Comparison of ENCODE assay signal across 23 cellular contexts in the genomic region with DNA sequence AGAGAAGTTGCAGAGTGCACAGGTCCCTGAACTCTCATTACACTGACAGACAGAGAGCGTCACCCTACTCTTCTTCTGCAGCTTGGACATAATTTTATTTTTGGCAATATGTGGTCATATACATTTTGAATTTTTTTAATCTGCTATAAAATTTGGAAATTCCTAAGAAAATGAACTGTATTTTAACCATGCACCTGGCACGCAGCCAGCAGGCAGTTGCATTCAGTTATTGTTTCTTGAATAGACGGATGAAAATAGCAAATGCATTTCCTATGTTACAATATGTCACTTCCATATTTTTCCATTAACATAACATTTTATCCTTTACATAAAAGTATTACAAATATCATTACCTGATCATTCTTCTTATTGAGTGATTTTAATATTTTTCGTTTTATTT.
"Had no signal": no experiment of that assay in that cellular context is flagged by ENCODE, and none has a peak within 500 bp of the region (broad histone marks: within the 10 kb centered on the region; RNA-seq: fewer than 3 reads in every experiment).

No MANE protein-coding gene starts in this region.

- FAIRE-seq: RCC 7860 had no signal

- H3K9ac ChIP-seq: SK-N-SH had no signal

- DNase-seq: Karpas-422, KG1, MM.1S, NCI-H1092, NCI-H1105 treated with DMSO at 0.1 percent for 48 hours, NCI-H1417 treated with DMSO at 0.1 percent for 48 hours, NCI-H146, NCI-H1694 treated with DMSO at 0.1 percent for 48 hours, NCI-H1930, NCI-H2081, NCI-H2107, NCI-H2171, NCI-H226, NCI-H446, NCI-H510A, NCI-H524 treated with DMSO at 0.1 percent for 48 hours, NCI-H69, NCI-H774, RPMI8226, SHP77, SK-N-SH, SW 1271 had no signal

- H3K4me2 ChIP-seq: SK-N-SH had no signal

- H3K9me3 ChIP-seq: SK-N-SH had no signal

- H3K9me2 ChIP-seq: SK-N-SH had no signal
